1 cellular context compared by ENCODE assay signal in the genomic region with DNA sequence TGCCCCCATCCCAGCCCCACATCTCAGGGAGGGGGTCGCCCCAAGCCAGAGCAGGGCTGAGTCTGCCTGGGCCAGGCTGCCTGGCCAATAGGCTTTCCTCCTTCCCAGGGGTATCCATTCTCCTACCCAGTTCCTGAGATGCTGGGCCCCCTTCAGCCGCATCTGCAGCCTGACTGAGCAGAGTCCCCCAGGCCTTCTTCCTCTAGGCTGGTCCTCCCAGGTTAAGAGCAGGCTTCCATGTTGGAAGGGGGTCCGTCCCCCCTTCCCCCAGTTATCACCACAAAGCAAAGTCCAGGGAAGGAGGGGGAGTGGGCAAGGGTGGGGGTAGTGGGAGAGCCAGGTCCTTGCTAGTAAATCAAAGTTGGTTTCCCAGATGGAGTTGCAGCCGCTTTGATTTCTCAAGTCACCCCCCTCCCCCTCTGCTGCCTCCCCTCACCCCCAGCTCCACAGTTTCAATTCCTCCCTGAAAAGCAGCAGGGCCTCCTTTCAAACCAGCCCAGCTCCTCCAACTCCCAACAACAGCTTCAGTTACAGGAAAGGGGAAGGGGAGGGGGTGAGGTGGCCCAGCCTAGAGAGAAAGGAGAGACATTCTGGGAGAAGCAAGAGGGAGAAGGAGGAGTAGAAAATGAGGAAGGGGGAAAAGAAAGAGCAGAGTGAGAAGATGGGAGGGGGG.
A peak's percentile ranks its signal among the peaks of the same experiment; 100 is the strongest.
TF ChIP-seq lines count a peak whose summit lies in the region.

No MANE protein-coding gene starts in this region.

TF ChIP-seq in H1, 55 proteins besides CTCF, POLR2A, EP300 and RAD21:
- TF ChIP-seq KDM1A (IDR thresholded peaks at IDR 0.05; ENCODE audit: borderline replicate concordance, low read length) (peak; percentile 68; the same call in 1 of the 2 replicates), TAF7 (optimal IDR thresholded peaks at IDR 0.05; ENCODE audit: borderline replicate concordance, low read depth, low read length) (peak; percentile 9), KDM5A (IDR thresholded peaks at IDR 0.05; ENCODE audit: low read length) (no peak), EGR1 (IDR thresholded peaks at IDR 0.05; ENCODE audit: borderline replicate concordance, low read depth, low read length) (0 out of 2 replicates have a peak, but pooled peaks have one; percentile 28), TEAD4 (IDR thresholded peaks at IDR 0.05; ENCODE audit: low read depth, low read length) (no peak), YY1 (IDR thresholded peaks at IDR 0.05; ENCODE audit: low read depth, low read length) (0 out of 2 replicates have a peak, but pooled peaks have one; percentile 19)
